Comparison of ENCODE assay signal across 8 cellular contexts in the genomic region with DNA sequence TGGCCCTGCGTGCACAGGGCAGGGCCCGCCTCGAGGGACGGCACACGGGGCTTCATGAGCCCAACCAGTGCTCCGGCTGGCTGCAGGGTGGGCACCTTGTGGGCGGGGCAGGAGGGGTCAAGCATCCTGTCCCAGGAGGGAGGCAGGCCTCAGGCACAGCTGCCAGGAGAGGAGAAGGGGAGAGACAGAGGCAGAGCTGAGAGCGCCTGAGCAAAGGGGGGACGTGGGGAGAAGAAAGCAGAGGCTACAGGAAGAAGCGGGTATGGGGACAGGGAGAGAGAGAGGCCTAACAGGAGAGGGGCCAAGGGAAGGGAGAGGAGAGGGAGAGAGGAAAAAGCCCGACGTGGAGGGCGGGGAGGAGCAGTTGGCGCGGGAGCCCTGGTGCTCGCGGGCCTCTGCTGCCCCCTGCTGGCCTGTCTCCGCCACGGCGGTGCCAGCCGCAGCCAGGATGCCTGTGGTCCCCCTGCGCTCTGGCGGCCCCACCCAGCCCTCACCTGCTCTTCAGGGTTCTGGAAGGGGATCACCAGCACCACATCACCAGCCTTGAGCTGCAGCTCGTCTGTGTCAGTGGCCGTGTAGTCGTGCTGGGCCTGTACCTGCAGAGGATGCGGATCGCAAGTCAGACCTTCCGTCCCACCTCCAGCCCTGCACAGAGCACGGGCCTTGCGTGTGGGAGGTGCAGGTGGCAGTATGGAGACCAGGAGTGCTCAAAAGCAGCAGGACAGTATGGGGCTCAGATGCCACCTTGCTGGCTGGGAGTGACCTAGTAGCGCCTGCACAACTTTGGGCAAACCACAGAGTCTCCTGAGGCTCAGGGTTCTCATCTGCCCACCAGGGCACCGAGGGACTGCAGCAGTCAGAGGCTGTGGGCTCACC. TPM values are rescaled to one million over a fixed set of nuclear protein-coding genes. Genes with fewer than 3 reads are reported as not detected.
A peak's percentile ranks its signal among the peaks of the same experiment; 100 is the strongest.
DNase-seq lines count a peak whose midpoint lies in the region; ATAC-seq lines count a peak whose summit lies in the region.

No MANE protein-coding gene starts in this region.

- peak; percentile 63 for ATAC-seq in HG02884 (IDR thresholded peaks at IDR 0.05; ENCODE audit: unreplicated experiment)

- peak; percentile 30 for DNase-seq in NCI-H1436 (lab: John Stamatoyannopoulos, UW)
- DNase-seq in NCI-H1436 treated with DMSO at 0.1 percent for 48 hours (lab: John Stamatoyannopoulos, UW), result no peak
- DNase-seq in NCI-H2227 treated with DMSO at 0.1 percent for 48 hours (lab: John Stamatoyannopoulos, UW), result peak; percentile 61
- DNase-seq in activated CD4-positive, alpha-beta T cell treated with anti-CD3 and anti-CD28 coated beads, Interleukin-2, amount 50 U/mL, for 48 hours, result peak; percentile 70 to 74
- peak; percentile 49 for DNase-seq in dedifferentiated amniotic fluid mesenchymal stem cell (ENCODE audit: extremely low spot score)
- peak; percentile 52 to 65 for DNase-seq in lung microvascular endothelial cell (ENCODE audit: low read depth in 2 of 2)
- DNase-seq in stimulated activated CD8-positive, alpha-beta memory T cell treated with anti-CD3 and anti-CD28 coated beads, Interleukin-4, amount 100 ng/mL, for 1 hour (ENCODE audit: low read depth in 2 of 2, low spot score in 1 of 2), result peak; percentile 26 to 31

RNA-seq across cellular contexts. Expression of a gene that starts 56.8 kb away (rescaled TPM):
- 30.0 and 37.3 TPM in 2 replicates for total RNA-seq in lung microvascular endothelial cell
